Comparison of ENCODE assay signal across 16 cellular contexts in genomic region chr2:104745856-104746255, GRCh38.
A peak's percentile ranks its signal among the peaks of the same experiment; 100 is the strongest.
DNase-seq lines count a peak whose midpoint lies in the region; FAIRE-seq and TF ChIP-seq lines count a peak whose summit lies in the region.
"Had no signal": no experiment of that assay in that cellular context is flagged by ENCODE, and none has a peak within 500 bp of the region (broad histone marks: within the 10 kb centered on the region; RNA-seq: fewer than 3 reads in every experiment).

No MANE protein-coding gene starts in this region.

- H3K27me3 ChIP-seq in H7 (ENCODE audit: control insufficient read depth, insufficient read depth, low read length), result no peaks in the 10 kb centered on the region
- no peaks in the 10 kb centered on the region; a peak in 1 of 7 replicates for H3K27me3 ChIP-seq in H1 (replicated peaks in 1 of 4; ENCODE audit: control insufficient read depth in 3 of 4, extremely low read depth in 1 of 4, insufficient read depth in 3 of 4, low read length in 3 of 4)
- no peaks in the 10 kb centered on the region for H3K27me3 ChIP-seq in CD8-positive, alpha-beta memory T cell (ENCODE audit: insufficient read depth, low read length, poor library complexity, severe bottlenecking)
- H3K27me3 ChIP-seq in Karpas-422 (ENCODE audit: low read length), result no peaks in the 10 kb centered on the region
- no peaks in the 10 kb centered on the region for H3K27me3 ChIP-seq in SK-N-SH (ENCODE audit: insufficient read depth)
- H3K27me3 ChIP-seq: BLaER1 treated with 17β-estradiol and CSF1 and Interleukin-3, amounts not matched to agents 10 nM and 100 nM had no signal

- H4K20me1 ChIP-seq in H1 (replicated peaks in 1 of 2; ENCODE audit: control insufficient read depth in 1 of 2, insufficient read depth in 2 of 2, low read length in 2 of 2) (no peaks in the 10 kb centered on the region), Karpas-422 (ENCODE audit: insufficient read depth, low read depth, low read length) (no peaks in the 10 kb centered on the region), SK-N-SH (ENCODE audit: insufficient read depth) (no peaks in the 10 kb centered on the region)
- H4K20me1 ChIP-seq: BLaER1 treated with 17β-estradiol and CSF1 and Interleukin-3, amounts not matched to agents 10 nM and 100 nM had no signal

- POLR2A ChIA-PET in H1 (lab: Charles Lee; ENCODE audit: partially characterized antibody) (no interaction called here), SK-N-SH (lab: Yijun Ruan, JAX) (no interaction called here)
- POLR2A ChIA-PET in CD8-positive, alpha-beta memory T cell (lab: Charles Lee), result no interaction called here

- no peaks in the 10 kb centered on the region for H3K4me1 Mint-ChIP-seq in type B pancreatic cell (ENCODE audit: unreplicated experiment)
- no peaks in the 10 kb centered on the region for H3K4me1 Mint-ChIP-seq in CD8-positive, alpha-beta memory T cell
- H3K4me1 Mint-ChIP-seq: CD4-positive, CD25-positive, alpha-beta regulatory T cell; IgD-negative memory B cell had no signal

- no peak overlapping the region for H3K9ac ChIP-seq in H1 (replicated peaks in 1 of 4; ENCODE audit: extremely low read depth in 1 of 4, low read depth in 3 of 4, low read length in 3 of 4)
- H3K9ac ChIP-seq in Karpas-422 (ENCODE audit: low read length), result no peak overlapping the region
- H3K9ac ChIP-seq in SK-N-SH, result no peak overlapping the region
- H3K9ac ChIP-seq: BLaER1 treated with 17β-estradiol and CSF1 and Interleukin-3, amounts not matched to agents 10 nM and 100 nM had no signal

- 78% methylated on average over 11 of the region's 13 CpGs; no CpG with 5 or more reads in 1 of the 2 experiments for WGBS in H1 (ENCODE audit: extremely low coverage in 1 of 2, insufficient coverage in 1 of 2, insufficient read length in 1 of 2, insufficient replicate concordance in 2 of 2, low coverage in 1 of 2, low lambda C conversion rate in 2 of 2, missing lambda C conversion rate in 1 of 2), 2 experiments
- 38% methylated on average over 6 of the region's 13 CpGs for WGBS in SK-N-SH (ENCODE audit: low lambda C conversion rate)

- no peak overlapping the region for H4K91ac ChIP-seq in H1 (replicated peaks; ENCODE audit: insufficient read length, low read length)

- H2AK5ac ChIP-seq in H1 (ENCODE audit: low read depth, low read length), result no peak overlapping the region

- CTCF ChIA-PET in H1 (lab: Charles Lee; ENCODE audit: partially characterized antibody) (interaction anchor here (0.7 to 3.3 kb wide), 2 partner anchors 12 to 99 kb away, joined by 3 to 20 read pairs; no protein-coding TSS in a partner anchor), SK-N-SH (lab: Yijun Ruan, JAX) (no interaction called here)
- CTCF ChIA-PET in CD8-positive, alpha-beta memory T cell (lab: Charles Lee), result no interaction called here

- no peaks in the 10 kb centered on the region for H3F3A ChIP-seq in SK-N-SH (replicated peaks; ENCODE audit: insufficient read depth)

- H3K4me3 ChIP-seq in H7 (ENCODE audit: insufficient read depth, low read depth, low read length), result no peak overlapping the region
- H3K4me3 ChIP-seq in H1 (ENCODE audit: extremely low read depth in 1 of 4, insufficient read depth in 2 of 4, low read depth in 3 of 4, low read length in 4 of 4), result no peak overlapping the region
- no peak overlapping the region for H3K4me3 ChIP-seq in CD8-positive, alpha-beta memory T cell (ENCODE audit: low read length)
- no peak overlapping the region for H3K4me3 ChIP-seq in Karpas-422 (ENCODE audit: low read length)
- no peak overlapping the region for H3K4me3 ChIP-seq in SK-N-SH (ENCODE audit: low read depth in 2 of 2, low read length in 1 of 2)
- H3K4me3 ChIP-seq: BLaER1 treated with 17β-estradiol and CSF1 and Interleukin-3, amounts not matched to agents 10 nM and 100 nM had no signal

- H3K9me3 ChIP-seq in H1 (ENCODE audit: insufficient read depth in 2 of 2, low read depth in 1 of 2, low read length in 1 of 2) (no peaks in the 10 kb centered on the region), Karpas-422 (ENCODE audit: low read length) (no peaks in the 10 kb centered on the region), SK-N-SH (no peaks in the 10 kb centered on the region)
- H3K9me3 ChIP-seq in CD8-positive, alpha-beta memory T cell (ENCODE audit: low read length), result no peaks in the 10 kb centered on the region
- H3K9me3 ChIP-seq: BLaER1 treated with 17β-estradiol and CSF1 and Interleukin-3, amounts not matched to agents 10 nM and 100 nM had no signal

- H3K23me2 ChIP-seq in H1 (ENCODE audit: low read depth, low read length), result no peaks in the 10 kb centered on the region

- H3K27ac Mint-ChIP-seq in type B pancreatic cell, result no peak overlapping the region
- H3K27ac Mint-ChIP-seq in CD8-positive, alpha-beta memory T cell, result no peak overlapping the region
- H3K27ac Mint-ChIP-seq: CD4-positive, CD25-positive, alpha-beta regulatory T cell; IgD-negative memory B cell had no signal

- H3K4me1 ChIP-seq in H1 (replicated peaks in 1 of 4; ENCODE audit: control insufficient read depth in 3 of 4, insufficient read depth in 4 of 4, low read length in 3 of 4) (peaks cover 0 to 15% (median 3%) of the 10 kb centered on the region in 4 experiments; a peak in 5 of 7 replicates), Karpas-422 (ENCODE audit: low read length) (no peaks in the 10 kb centered on the region), SK-N-SH (ENCODE audit: control insufficient read depth in 1 of 2, insufficient read depth in 2 of 2, low read depth in 1 of 2, low read length in 1 of 2) (no peaks in the 10 kb centered on the region)
- H3K4me1 ChIP-seq in CD8-positive, alpha-beta memory T cell (ENCODE audit: insufficient read depth, low read length), result no peaks in the 10 kb centered on the region
- H3K4me1 ChIP-seq: BLaER1 treated with 17β-estradiol and CSF1 and Interleukin-3, amounts not matched to agents 10 nM and 100 nM had no signal

- TF ChIP-seq EP300 in H1 (IDR thresholded peaks at IDR 0.05; ENCODE audit: borderline replicate concordance in 1 of 2, low read depth in 2 of 2, low read length in 2 of 2) (no peak), SK-N-SH (IDR thresholded peaks at IDR 0.05; ENCODE audit: borderline replicate concordance in 1 of 2, low read depth in 1 of 2, low read length in 1 of 2) (no peak)

- H4K8ac ChIP-seq in H1 (ENCODE audit: extremely low read depth, insufficient read depth, low read length), result peak overlapping the region; percentile 73; the same call in 1 of the 2 replicates

- H3K4ac ChIP-seq in H1 (replicated peaks; ENCODE audit: insufficient read length, low read depth, low read length), result no peak overlapping the region

- no peak overlapping the region for H3K18ac ChIP-seq in H1 (ENCODE audit: extremely low read depth, low read length)

- TF ChIP-seq POLR2A in H1 (IDR thresholded peaks at IDR 0.05; ENCODE audit: control extremely low read depth in 1 of 2, low read depth in 2 of 2, low read length in 2 of 2), result no peak

- 0 out of 2 replicates have a peak overlapping the region, but pooled peaks have one; percentile 18 for H2AFZ ChIP-seq in H1 (ENCODE audit: low read length)
- H2AFZ ChIP-seq in Karpas-422 (ENCODE audit: low read length), result no peak overlapping the region
- H2AFZ ChIP-seq in SK-N-SH (ENCODE audit: low read depth), result no peak overlapping the region

- H2BK120ac ChIP-seq in H1 (replicated peaks; ENCODE audit: low read depth, low read length), result no peak overlapping the region

- no peak overlapping the region; the same call in 1 of the 2 replicates for H2BK5ac ChIP-seq in H1 (ENCODE audit: low read depth, low read length)

- 0 out of 2 replicates have a peak overlapping the region, but pooled peaks have one; percentile 35 for H2BK20ac ChIP-seq in H1 (ENCODE audit: low read length)

- no peaks in the 10 kb centered on the region for H3K36me3 ChIP-seq in H7 (replicated peaks; ENCODE audit: control insufficient read depth, insufficient read depth, low read length)
- H3K36me3 ChIP-seq in H1 (ENCODE audit: control insufficient read depth in 2 of 4, insufficient read depth in 4 of 4, low read length in 3 of 4), result no peaks in the 10 kb centered on the region
- no peaks in the 10 kb centered on the region for H3K36me3 ChIP-seq in CD8-positive, alpha-beta memory T cell (ENCODE audit: insufficient read depth, low read length)
- no peaks in the 10 kb centered on the region for H3K36me3 ChIP-seq in Karpas-422 (ENCODE audit: insufficient read depth, low read length)
- H3K36me3 ChIP-seq in SK-N-SH (replicated peaks in 1 of 2; ENCODE audit: control insufficient read depth in 1 of 2, insufficient read depth in 2 of 2, low read length in 1 of 2), result no peaks in the 10 kb centered on the region
- H3K36me3 ChIP-seq: BLaER1 treated with 17β-estradiol and CSF1 and Interleukin-3, amounts not matched to agents 10 nM and 100 nM had no signal

- TF ChIP-seq CTCF in H1 (IDR thresholded peaks at IDR 0.05; ENCODE audit: control extremely low read depth in 1 of 3, insufficient read depth in 1 of 3, low read depth in 1 of 3, low read length in 3 of 3) (no peak), type B pancreatic cell (conservative IDR thresholded peaks at IDR 0.05) (no peak), SK-N-SH (IDR thresholded peaks at IDR 0.05) (no peak)

- FAIRE-seq in H1 (lab: Jason Lieb, UNC), result no peak
- FAIRE-seq: G401.6, GM12891, H54 had no signal

- H3K79me2 ChIP-seq in H1 (ENCODE audit: control insufficient read depth in 1 of 2, insufficient read depth in 2 of 2, low read length in 2 of 2) (no peaks in the 10 kb centered on the region), Karpas-422 (ENCODE audit: low read length) (no peaks in the 10 kb centered on the region), SK-N-SH (ENCODE audit: insufficient read depth) (no peaks in the 10 kb centered on the region)

- H4K5ac ChIP-seq in H1 (ENCODE audit: insufficient read length, low read depth, low read length), result no peak overlapping the region

- no peak overlapping the region for H3K14ac ChIP-seq in H1 (ENCODE audit: insufficient read length)

- H3K9me2 ChIP-seq in Karpas-422 (replicated peaks; ENCODE audit: insufficient read depth, low read length) (no peaks in the 10 kb centered on the region), SK-N-SH (no peaks in the 10 kb centered on the region)

- no peaks in the 10 kb centered on the region for H3K79me1 ChIP-seq in H1 (ENCODE audit: low read depth, low read length)

- H3K56ac ChIP-seq in H1 (replicated peaks; ENCODE audit: insufficient read length, low read depth, low read length), result no peak overlapping the region

- H3K27ac ChIP-seq in H1 (ENCODE audit: low read depth, low read length) (no peak overlapping the region), Karpas-422 (ENCODE audit: low read length) (no peak overlapping the region), SK-N-SH (ENCODE audit: low read depth in 2 of 2, low read length in 1 of 2) (no peak overlapping the region)
- H3K27ac ChIP-seq in CD8-positive, alpha-beta memory T cell (ENCODE audit: low read depth, low read length), result no peak overlapping the region
- H3K27ac ChIP-seq: BLaER1 treated with 17β-estradiol and CSF1 and Interleukin-3, amounts not matched to agents 10 nM and 100 nM had no signal

- H3K9me3 Mint-ChIP-seq in type B pancreatic cell, result no peaks in the 10 kb centered on the region
- H3K9me3 Mint-ChIP-seq in CD8-positive, alpha-beta memory T cell, result peaks cover 0 to 2% (median 0%) of the 10 kb centered on the region in 5 donors

- peaks cover 67% of the 10 kb centered on the region for H3K27me3 Mint-ChIP-seq in type B pancreatic cell
- H3K27me3 Mint-ChIP-seq in CD8-positive, alpha-beta memory T cell, result peaks cover 0 to 5% of the 10 kb centered on the region in 2 donors
- H3K27me3 Mint-ChIP-seq: CD4-positive, CD25-positive, alpha-beta regulatory T cell had no signal

- H3K23ac ChIP-seq in H1 (ENCODE audit: insufficient read length), result no peak overlapping the region

- no peak overlapping the region for H3K4me3 Mint-ChIP-seq in type B pancreatic cell
- no peak overlapping the region for H3K4me3 Mint-ChIP-seq in CD8-positive, alpha-beta memory T cell
- H3K4me3 Mint-ChIP-seq: CD4-positive, CD25-positive, alpha-beta regulatory T cell; IgD-negative memory B cell had no signal

- H3K36me3 Mint-ChIP-seq in type B pancreatic cell, result no peaks in the 10 kb centered on the region
- no peaks in the 10 kb centered on the region for H3K36me3 Mint-ChIP-seq in CD8-positive, alpha-beta memory T cell
- H3K36me3 Mint-ChIP-seq: CD4-positive, CD25-positive, alpha-beta regulatory T cell had no signal

- H3K4me2 ChIP-seq in H1 (ENCODE audit: insufficient read depth in 1 of 2, low read depth in 2 of 2, low read length in 2 of 2) (no peak overlapping the region), Karpas-422 (ENCODE audit: low read depth, low read length, poor library complexity, severe bottlenecking) (no peak overlapping the region), SK-N-SH (no peak overlapping the region)
- H3K4me2 ChIP-seq: BLaER1 treated with 17β-estradiol and CSF1 and Interleukin-3, amounts not matched to agents 10 nM and 100 nM had no signal

- TF ChIP-seq RAD21 in H1 (IDR thresholded peaks at IDR 0.05 in 1 of 2, conservative IDR thresholded peaks at IDR 0.05 in 1 of 2; ENCODE audit: low read depth in 2 of 2, low read length in 2 of 2) (no peak), SK-N-SH (IDR thresholded peaks at IDR 0.05; ENCODE audit: low read length) (no peak)

- DNase-seq in H7 (peak; percentile 53), H1 (ENCODE audit: low read depth in 1 of 2, low spot score in 2 of 2) (no peak), left kidney (ENCODE audit: low read depth, low spot score) (peak; percentile 56), type B pancreatic cell (ENCODE audit: extremely low spot score, unreplicated experiment) (peak; percentile 58), Karpas-422 (no peak), NCI-H2227 treated with DMSO at 0.1 percent for 48 hours (lab: John Stamatoyannopoulos, UW) (no peak), SK-N-SH (no peak)
- DNase-seq in CD8-positive, alpha-beta memory T cell, result no peak
- DNase-seq: ACHN; CD4-positive, CD25-positive, alpha-beta regulatory T cell; DMS79 had no signal

- H2BK15ac ChIP-seq in H1 (ENCODE audit: low read length), result no peak overlapping the region

- no peak overlapping the region; the same call in 1 of the 2 replicates for H2BK12ac ChIP-seq in H1 (ENCODE audit: low read depth, low read length)

Comparison
In these comparisons a context has a peak if more than half of its experiments do, and no peak if none do; other contexts are left out.
1. DNase-seq: peak in H7 (single experiment), left kidney (single experiment) and type B pancreatic cell (single experiment); none in H1 (0 of 2), CD8-positive, alpha-beta memory T cell (0 of 5), Karpas-422 (single experiment), NCI-H2227 treated with DMSO at 0.1 percent for 48 hours (single experiment) and SK-N-SH (single experiment).